10 cellular contexts compared by ENCODE assay signal in genomic region chr22:31179345-31179744, GRCh38. TPM values are rescaled to one million over a fixed set of nuclear protein-coding genes. Genes with fewer than 3 reads are reported as not detected.
A peak's percentile ranks its signal among the peaks of the same experiment; 100 is the strongest.
DNase-seq lines count a peak whose midpoint lies in the region; ATAC-seq and TF ChIP-seq lines count a peak whose summit lies in the region.
"Had no signal": no experiment of that assay in that cellular context is flagged by ENCODE, and none has a peak within 500 bp of the region (broad histone marks: within the 10 kb centered on the region; RNA-seq: fewer than 3 reads in every experiment).

No MANE protein-coding gene starts in this region.

- 0 out of 2 replicates have a peak, but pooled peaks have one; percentile 48 for ATAC-seq in Panc1
- ATAC-seq in left ventricle myocardium superior: peak; percentile 61
- ATAC-seq in GM18909 (IDR thresholded peaks at IDR 0.05; ENCODE audit: poor library complexity, unreplicated experiment): no peak

- TF ChIP-seq POLR2A in transverse colon (IDR thresholded peaks at IDR 0.05): no peak

- in situ Hi-C loops in Panc1 (cut with HindIII; ENCODE audit: low pct_unique_long_range_greater_than_20kb, low sequenced_read_pairs): no loop called here
- in situ Hi-C loops in transverse colon (cut with MboI; ENCODE audit: low pct_ligation_motif_present in 1 of 4, low pct_unique_long_range_greater_than_20kb in 1 of 4, low sequenced_read_pairs in 3 of 4): no loop called here

- H3K36me3 Mint-ChIP-seq in chondrocyte (ENCODE audit: low read depth): peaks cover 7% of the 10 kb centered on the region

- POLR2A ChIA-PET in Panc1 (lab: Charles Lee): no interaction called here

- no peaks in the 10 kb centered on the region for H3K36me3 ChIP-seq in Panc1 (ENCODE audit: control insufficient read depth, insufficient read depth, low read length)
- peaks cover 0 to 3% (median 0%) of the 10 kb centered on the region in 4 donors for H3K36me3 ChIP-seq in transverse colon

- H3K4me3 ChIP-seq in Panc1 (ENCODE audit: low read depth in 2 of 2, low read length in 2 of 2) (no peak overlapping the region), transverse colon (no peak overlapping the region)

- no peak for TF ChIP-seq CTCF in Panc1 (IDR thresholded peaks at IDR 0.05)
- no peak for TF ChIP-seq CTCF in transverse colon (IDR thresholded peaks at IDR 0.05)
- TF ChIP-seq CTCF in chondrocyte (IDR thresholded peaks at IDR 0.05): no peak

- intact Hi-C loops in Panc1 (cut with micrococcal nuclease; ENCODE audit: unreplicated experiment) (no loop called here), left ventricle myocardium superior (cut with micrococcal nuclease) (no loop called here), transverse colon (cut with DNase I; ENCODE audit: low total_unique reads) (no loop called here)

- H3K4me3 Mint-ChIP-seq in chondrocyte (ENCODE audit: unreplicated experiment): no peak overlapping the region

- H3K27ac Mint-ChIP-seq in chondrocyte (ENCODE audit: unreplicated experiment): no peak overlapping the region

- 0 to 43% methylated on average over 1 of the region's 1 CpG for WGBS in transverse colon (ENCODE audit: low coverage in 1 of 2), 2 donors

- H3K4me1 ChIP-seq in Panc1 (ENCODE audit: control insufficient read depth, insufficient read depth, low read length) (peaks cover 7% of the 10 kb centered on the region; the same call in 1 of the 2 replicates), transverse colon (peaks cover 6 to 22% (median 8%) of the 10 kb centered on the region in 4 donors)

- H3K27me3 ChIP-seq in Panc1 (ENCODE audit: control insufficient read depth, insufficient read depth, low read length) (no peaks in the 10 kb centered on the region), transverse colon (no peaks in the 10 kb centered on the region)

- TF ChIP-seq EP300 in transverse colon (IDR thresholded peaks at IDR 0.05; ENCODE audit: low read depth): no peak

- BruUV-seq in Panc1 (replicated peaks; lab: Mats Ljungman, UMichigan): no TSS peak

- H3K27ac ChIP-seq in Panc1 (ENCODE audit: low read length): no peak overlapping the region
- peak overlapping the region in 3 of 4 donors; percentile 16 to 33 (median 19) for H3K27ac ChIP-seq in transverse colon

- peaks cover 2% of the 10 kb centered on the region for H3K9me3 Mint-ChIP-seq in chondrocyte (ENCODE audit: low read depth)

- H3K27me3 Mint-ChIP-seq in chondrocyte (ENCODE audit: low read depth): no peaks in the 10 kb centered on the region

- DNase-seq in NCI-H748 (lab: John Stamatoyannopoulos, UW; ENCODE audit: unreplicated experiment) (peak; percentile 33), NCI-H748 treated with DMSO at 0.1 percent for 48 hours (lab: John Stamatoyannopoulos, UW) (no peak), Panc1 (ENCODE audit: low read depth, low spot score) (no peak), left ventricle myocardium superior (no peak), transverse colon (peak; percentile 44), globus pallidus (ENCODE audit: low spot score) (no peak), chondrocyte (ENCODE audit: low spot score) (no peak)
- DNase-seq: Kasumi-1 had no signal

- H3K9me3 ChIP-seq in Panc1 (ENCODE audit: control insufficient read depth, insufficient read depth, low read depth, low read length) (no peaks in the 10 kb centered on the region), transverse colon (no peaks in the 10 kb centered on the region)

- CTCF ChIA-PET in Panc1 (lab: Charles Lee): no interaction called here

- peaks cover 39% of the 10 kb centered on the region for H3K4me1 Mint-ChIP-seq in chondrocyte (ENCODE audit: low read depth)

RNA-seq across cellular contexts. Expression of gene RNF185, which starts 19.4 kb away (rescaled TPM):
- total RNA-seq in Panc1 (2021; ENCODE audit: unreplicated experiment) (23.5 TPM), left ventricle myocardium superior (21.4 TPM), transverse colon (10 to 100 TPM; 18.5 to 52.4 (median 32.3) TPM), chondrocyte (28.6 to 36.9 TPM (median 35.8 TPM) in 3 replicates)
- 25.4 TPM for polyA plus RNA-seq in Panc1 (2012; ENCODE audit: insufficient read length)

RNA-seq across cellular contexts. Expression of gene LIMK2, which starts 32.8 kb away (rescaled TPM):
- total RNA-seq in Panc1 (2021; ENCODE audit: unreplicated experiment) (12.6 TPM), left ventricle myocardium superior (8.6 TPM), transverse colon (100 to 1,000 TPM; 124 to 283 (median 210) TPM), chondrocyte (54.4 to 91.0 TPM (median 58.6 TPM) in 3 replicates)
- polyA plus RNA-seq in Panc1 (2012; ENCODE audit: insufficient read length): 10.7 TPM

RNA-seq across cellular contexts. Expression of gene PLA2G3, which starts 39.0 kb away (rescaled TPM):
- total RNA-seq in Panc1 (2021; ENCODE audit: unreplicated experiment) (not detected), left ventricle myocardium superior (not detected), transverse colon (not detected), chondrocyte (0.07 to 0.13 TPM in 2 of 3 replicates, not detected in the other)
- polyA plus RNA-seq in Panc1 (2012; ENCODE audit: insufficient read length): not detected
- total RNA-seq: mononuclear cell had no signal

RNA-seq across cellular contexts. Expression of gene INPP5J, which starts 56.6 kb away (rescaled TPM):
- total RNA-seq in Panc1 (2021; ENCODE audit: unreplicated experiment) (1.7 TPM), left ventricle myocardium superior (15.7 TPM), transverse colon (10 to 100 TPM; 22.4 to 51.2 (median 30.8) TPM), chondrocyte (3.5 to 5.9 TPM (median 5.2 TPM) in 3 replicates)
- 2.1 TPM for polyA plus RNA-seq in Panc1 (2012; ENCODE audit: insufficient read length)
- total RNA-seq: mononuclear cell had no signal

Comparison
In these comparisons a context has a peak if more than half of its experiments do, and no peak if none do; other contexts are left out.
1. DNase-seq: peak in NCI-H748 (single experiment) and transverse colon (single experiment); none in NCI-H748 treated with DMSO at 0.1 percent for 48 hours (single experiment), Panc1 (single experiment), left ventricle myocardium superior (single experiment), globus pallidus (single experiment) and chondrocyte (single experiment).